1 cellular context compared by ENCODE assay signal in the genomic region with DNA sequence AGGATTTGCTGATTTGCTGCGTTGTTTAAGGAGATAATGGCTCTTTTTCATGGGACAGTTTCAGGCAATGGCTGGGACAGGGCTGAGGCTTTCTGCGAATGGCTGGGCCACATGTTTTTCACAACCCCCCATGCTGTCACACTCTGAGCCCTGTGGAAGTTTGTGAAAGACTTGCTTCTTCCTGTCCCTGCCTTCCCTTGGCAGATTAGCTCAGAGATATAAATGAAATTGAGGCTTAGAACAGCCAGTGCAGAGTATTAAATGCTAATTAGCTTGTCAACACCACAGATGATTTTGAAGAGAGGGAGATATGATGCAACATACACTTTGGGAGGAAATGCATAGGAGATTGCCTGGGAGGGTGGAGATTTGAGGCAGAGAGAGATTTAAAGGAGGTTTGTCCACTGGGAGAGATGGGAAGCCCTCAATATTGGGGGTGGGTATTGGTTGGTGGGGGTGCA.
A peak's percentile ranks its signal among the peaks of the same experiment; 100 is the strongest.
TF ChIP-seq lines count a peak whose summit lies in the region.

No MANE protein-coding gene starts in this region.

TF ChIP-seq in K562, 482 proteins besides CTCF, POLR2A, EP300 and RAD21 (continued from another document and continues in another):
- TF ChIP-seq, protein P1, sequence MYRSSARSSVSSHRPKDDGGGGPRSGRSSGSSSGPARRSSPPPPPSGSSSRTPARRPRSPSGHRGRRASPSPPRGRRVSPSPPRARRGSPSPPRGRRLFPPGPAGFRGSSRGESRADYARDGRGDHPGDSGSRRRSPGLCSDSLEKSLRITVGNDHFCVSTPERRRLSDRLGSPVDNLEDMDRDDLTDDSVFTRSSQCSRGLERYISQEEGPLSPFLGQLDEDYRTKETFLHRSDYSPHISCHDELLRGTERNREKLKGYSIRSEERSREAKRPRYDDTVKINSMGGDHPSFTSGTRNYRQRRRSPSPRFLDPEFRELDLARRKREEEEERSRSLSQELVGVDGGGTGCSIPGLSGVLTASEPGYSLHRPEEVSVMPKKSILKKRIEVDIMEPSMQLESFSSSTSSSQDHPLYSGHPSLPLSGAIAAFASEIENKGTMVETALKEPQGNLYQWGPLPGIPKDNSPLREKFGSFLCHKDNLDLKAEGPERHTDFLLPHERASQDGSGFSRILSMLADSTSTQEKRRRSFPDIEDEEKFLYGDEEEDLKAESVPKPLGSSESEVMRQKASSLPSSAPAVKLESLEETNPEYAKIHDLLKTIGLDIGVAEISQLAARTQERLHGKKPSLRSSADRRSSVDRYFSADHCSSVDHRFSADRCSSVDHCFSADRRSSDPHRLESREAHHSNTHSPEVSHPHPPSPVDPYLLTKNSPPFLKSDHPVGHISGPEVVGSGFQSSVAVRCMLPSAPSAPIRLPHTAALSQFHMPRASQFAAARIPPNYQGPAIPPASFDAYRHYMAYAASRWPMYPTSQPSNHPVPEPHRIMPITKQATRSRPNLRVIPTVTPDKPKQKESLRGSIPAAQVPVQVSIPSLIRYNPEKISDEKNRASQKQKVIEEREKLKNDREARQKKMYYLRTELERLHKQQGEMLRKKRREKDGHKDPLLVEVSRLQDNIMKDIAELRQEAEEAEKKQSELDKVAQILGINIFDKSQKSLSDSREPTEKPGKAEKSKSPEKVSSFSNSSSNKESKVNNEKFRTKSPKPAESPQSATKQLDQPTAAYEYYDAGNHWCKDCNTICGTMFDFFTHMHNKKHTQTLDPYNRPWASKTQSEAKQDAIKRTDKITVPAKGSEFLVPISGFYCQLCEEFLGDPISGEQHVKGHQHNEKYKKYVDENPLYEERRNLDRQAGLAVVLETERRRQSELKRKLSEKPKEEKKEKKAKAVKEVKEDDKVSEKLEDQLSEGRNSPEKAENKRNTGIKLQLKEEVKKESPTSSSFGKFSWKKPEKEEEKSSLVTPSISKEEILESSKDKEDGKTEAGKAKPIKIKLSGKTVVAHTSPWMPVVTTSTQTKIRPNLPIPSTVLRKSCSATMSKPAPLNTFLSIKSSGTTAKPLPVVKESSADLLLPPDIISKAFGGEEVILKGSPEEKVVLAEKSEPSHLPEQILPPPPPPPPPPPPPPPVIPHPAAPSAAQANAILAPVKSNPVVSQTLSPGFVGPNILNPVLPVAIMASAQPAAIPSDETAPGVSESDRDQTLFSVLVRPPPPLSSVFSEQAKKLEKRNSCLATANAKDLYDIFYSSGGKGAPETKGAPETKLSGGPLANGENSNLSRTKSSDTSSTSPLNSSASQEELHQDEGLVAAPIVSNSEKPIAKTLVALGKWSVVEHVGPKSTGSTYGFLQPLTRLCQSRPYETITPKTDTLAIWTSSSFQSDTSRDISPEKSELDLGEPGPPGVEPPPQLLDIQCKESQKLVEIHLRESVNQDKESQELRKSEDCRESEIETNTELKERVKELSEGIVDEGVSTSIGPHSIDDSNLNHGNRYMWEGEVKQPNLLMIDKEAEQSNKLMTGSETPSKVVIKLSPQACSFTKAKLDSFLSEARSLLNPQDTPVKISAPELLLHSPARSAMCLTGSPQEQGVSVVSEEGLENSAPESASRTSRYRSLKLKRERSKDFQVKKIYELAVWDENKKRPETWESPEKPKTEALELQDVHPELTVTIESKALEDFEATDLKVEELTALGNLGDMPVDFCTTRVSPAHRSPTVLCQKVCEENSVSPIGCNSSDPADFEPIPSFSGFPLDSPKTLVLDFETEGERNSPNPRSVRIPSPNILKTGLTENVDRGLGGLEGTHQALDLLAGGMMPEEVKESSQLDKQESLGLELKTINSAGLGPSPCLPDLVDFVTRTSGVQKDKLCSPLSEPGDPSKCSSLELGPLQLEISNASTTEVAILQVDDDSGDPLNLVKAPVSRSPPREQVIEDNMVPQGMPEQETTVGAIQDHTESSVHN (IDR thresholded peaks at IDR 0.05; ENCODE audit: borderline replicate concordance in 1 of 2, low read depth in 1 of 2) = peak in 1 of 2 experiments; percentile 86; a peak in 2 of 4 replicates
- no peak for TF ChIP-seq NCOA2 (IDR thresholded peaks at IDR 0.05; ENCODE audit: partially characterized antibody in 2 of 2)
- TF ChIP-seq MLX (CRISPR knock-in tag; conservative IDR thresholded peaks at IDR 0.05) = no peak
- TF ChIP-seq SRSF9 (IDR thresholded peaks at IDR 0.05; ENCODE audit: borderline replicate concordance, low read depth, low read length) = no peak
- no peak for TF ChIP-seq RREB1 (CRISPR knock-in tag; IDR thresholded peaks at IDR 0.05)
- no peak for TF ChIP-seq CSDE1 (IDR thresholded peaks at IDR 0.05)
- TF ChIP-seq MYC (IDR thresholded peaks at IDR 0.05; ENCODE audit: low read depth, low read length) = peak; percentile 72
- TF ChIP-seq MYC (CRISPR knock-in tag; IDR thresholded peaks at IDR 0.05; ENCODE audit: borderline replicate concordance, low read depth) = peak; percentile 74; the same call in 1 of the 2 replicates
- TF ChIP-seq REST (CRISPR knock-in tag; IDR thresholded peaks at IDR 0.05; ENCODE audit: low read depth) = no peak
- TF ChIP-seq, protein P2, sequence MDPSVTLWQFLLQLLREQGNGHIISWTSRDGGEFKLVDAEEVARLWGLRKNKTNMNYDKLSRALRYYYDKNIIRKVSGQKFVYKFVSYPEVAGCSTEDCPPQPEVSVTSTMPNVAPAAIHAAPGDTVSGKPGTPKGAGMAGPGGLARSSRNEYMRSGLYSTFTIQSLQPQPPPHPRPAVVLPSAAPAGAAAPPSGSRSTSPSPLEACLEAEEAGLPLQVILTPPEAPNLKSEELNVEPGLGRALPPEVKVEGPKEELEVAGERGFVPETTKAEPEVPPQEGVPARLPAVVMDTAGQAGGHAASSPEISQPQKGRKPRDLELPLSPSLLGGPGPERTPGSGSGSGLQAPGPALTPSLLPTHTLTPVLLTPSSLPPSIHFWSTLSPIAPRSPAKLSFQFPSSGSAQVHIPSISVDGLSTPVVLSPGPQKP (CRISPR knock-in tag; IDR thresholded peaks at IDR 0.05) = no peak
- TF ChIP-seq THRB (CRISPR knock-in tag; conservative IDR thresholded peaks at IDR 0.05) = peak; percentile 31; the same call in 1 of the 2 replicates
- no peak for TF ChIP-seq NR4A1 (CRISPR knock-in tag; IDR thresholded peaks at IDR 0.05)
- peak; percentile 51 for TF ChIP-seq NR4A1 (tag; IDR thresholded peaks at IDR 0.05)
- TF ChIP-seq CHD1 (IDR thresholded peaks at IDR 0.05; ENCODE audit: low read length) = no peak
- TF ChIP-seq ZNF551 (CRISPR knock-in tag; IDR thresholded peaks at IDR 0.05) = no peak
- TF ChIP-seq, protein P3, sequence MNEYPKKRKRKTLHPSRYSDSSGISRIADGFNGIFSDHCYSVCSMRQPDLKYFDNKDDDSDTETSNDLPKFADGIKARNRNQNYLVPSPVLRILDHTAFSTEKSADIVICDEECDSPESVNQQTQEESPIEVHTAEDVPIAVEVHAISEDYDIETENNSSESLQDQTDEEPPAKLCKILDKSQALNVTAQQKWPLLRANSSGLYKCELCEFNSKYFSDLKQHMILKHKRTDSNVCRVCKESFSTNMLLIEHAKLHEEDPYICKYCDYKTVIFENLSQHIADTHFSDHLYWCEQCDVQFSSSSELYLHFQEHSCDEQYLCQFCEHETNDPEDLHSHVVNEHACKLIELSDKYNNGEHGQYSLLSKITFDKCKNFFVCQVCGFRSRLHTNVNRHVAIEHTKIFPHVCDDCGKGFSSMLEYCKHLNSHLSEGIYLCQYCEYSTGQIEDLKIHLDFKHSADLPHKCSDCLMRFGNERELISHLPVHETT (CRISPR knock-in tag; conservative IDR thresholded peaks at IDR 0.05 in 1 of 2, IDR thresholded peaks at IDR 0.05 in 1 of 2) = peak in 1 of 2 experiments; percentile 61; a peak in 1 of 4 replicates
- peak; percentile 52; the same call in 1 of the 2 replicates for TF ChIP-seq EHMT2 (IDR thresholded peaks at IDR 0.05)
- peak; percentile 31 for TF ChIP-seq BHLHE40 (IDR thresholded peaks at IDR 0.05; ENCODE audit: low read length)
- TF ChIP-seq HNRNPK (IDR thresholded peaks at IDR 0.05; ENCODE audit: low read depth, low read length, poor library complexity, severe bottlenecking) = no peak
- TF ChIP-seq ELF1 (tag; IDR thresholded peaks at IDR 0.05) = no peak
- TF ChIP-seq ZEB2 (IDR thresholded peaks at IDR 0.05) = 0 out of 2 replicates have a peak, but pooled peaks have one; percentile 24
- TF ChIP-seq, protein P4, sequence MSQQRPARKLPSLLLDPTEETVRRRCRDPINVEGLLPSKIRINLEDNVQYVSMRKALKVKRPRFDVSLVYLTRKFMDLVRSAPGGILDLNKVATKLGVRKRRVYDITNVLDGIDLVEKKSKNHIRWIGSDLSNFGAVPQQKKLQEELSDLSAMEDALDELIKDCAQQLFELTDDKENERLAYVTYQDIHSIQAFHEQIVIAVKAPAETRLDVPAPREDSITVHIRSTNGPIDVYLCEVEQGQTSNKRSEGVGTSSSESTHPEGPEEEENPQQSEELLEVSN (IDR thresholded peaks at IDR 0.05; ENCODE audit: borderline replicate concordance in 1 of 2, extremely low read depth in 1 of 2, insufficient read depth in 1 of 2, insufficient read length in 1 of 2, low read depth in 1 of 2, low read length in 1 of 2, poor library complexity in 1 of 2, severe bottlenecking in 1 of 2) = peak; percentile 66 to 85
- no peak for TF ChIP-seq EGR1 (conservative IDR thresholded peaks at IDR 0.05)
- TF ChIP-seq ELF2 (CRISPR knock-in tag; IDR thresholded peaks at IDR 0.05) = no peak
- TF ChIP-seq NR1H2 (CRISPR knock-in tag; IDR thresholded peaks at IDR 0.05) = no peak
